ENCODE assay signal across 1 cellular context in the genomic region with DNA sequence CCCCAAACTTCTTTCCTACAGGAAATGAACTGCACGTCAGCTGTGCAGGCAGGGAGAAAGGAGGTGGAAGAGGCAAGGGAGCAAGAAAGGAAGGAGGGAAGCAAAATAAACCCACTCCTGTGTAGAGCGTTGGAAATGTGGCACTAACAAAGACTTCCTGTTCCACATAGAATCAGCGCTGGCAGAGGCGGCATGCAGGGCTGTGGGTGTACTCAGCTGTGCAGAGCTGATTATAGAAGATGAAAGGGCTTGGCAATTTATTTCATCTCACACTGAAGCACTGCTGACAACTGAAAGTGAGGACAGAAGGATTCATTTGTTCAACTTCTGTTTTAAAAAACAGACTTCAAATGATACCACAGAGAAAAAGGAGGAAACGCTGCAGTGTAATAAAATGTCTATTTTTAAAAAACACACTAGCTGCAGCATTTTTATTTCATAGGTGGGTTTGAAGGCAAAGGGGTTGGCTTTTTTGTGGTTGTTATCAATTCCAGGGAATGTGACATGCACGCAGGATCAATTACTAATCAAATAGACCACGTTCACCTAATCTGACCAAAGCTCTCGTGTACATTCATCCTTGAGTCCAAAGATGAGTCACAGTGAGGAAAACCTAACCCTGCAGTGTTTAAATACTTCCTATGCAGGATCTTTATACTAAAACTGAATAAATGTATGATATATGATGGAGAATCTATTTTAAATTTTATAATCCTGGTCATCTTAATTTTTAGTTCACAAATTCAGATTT.
TF ChIP-seq lines count a peak whose summit lies in the region.

No MANE protein-coding gene starts in this region.

TF ChIP-seq in SK-N-SH treated with all-trans-retinoic acid at 6 μM for 48 hours, 23 proteins besides CTCF, POLR2A, EP300 and RAD21 (continued from another document):
- TF ChIP-seq, protein P1, sequence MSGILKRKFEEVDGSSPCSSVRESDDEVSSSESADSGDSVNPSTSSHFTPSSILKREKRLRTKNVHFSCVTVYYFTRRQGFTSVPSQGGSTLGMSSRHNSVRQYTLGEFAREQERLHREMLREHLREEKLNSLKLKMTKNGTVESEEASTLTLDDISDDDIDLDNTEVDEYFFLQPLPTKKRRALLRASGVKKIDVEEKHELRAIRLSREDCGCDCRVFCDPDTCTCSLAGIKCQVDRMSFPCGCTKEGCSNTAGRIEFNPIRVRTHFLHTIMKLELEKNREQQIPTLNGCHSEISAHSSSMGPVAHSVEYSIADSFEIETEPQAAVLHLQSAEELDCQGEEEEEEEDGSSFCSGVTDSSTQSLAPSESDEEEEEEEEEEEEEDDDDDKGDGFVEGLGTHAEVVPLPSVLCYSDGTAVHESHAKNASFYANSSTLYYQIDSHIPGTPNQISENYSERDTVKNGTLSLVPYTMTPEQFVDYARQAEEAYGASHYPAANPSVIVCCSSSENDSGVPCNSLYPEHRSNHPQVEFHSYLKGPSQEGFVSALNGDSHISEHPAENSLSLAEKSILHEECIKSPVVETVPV (CRISPR knock-in tag; IDR thresholded peaks at IDR 0.05): no peak
- TF ChIP-seq ZNF565 (CRISPR knock-in tag; conservative IDR thresholded peaks at IDR 0.05; ENCODE audit: low read depth) (no peak), RARB (CRISPR knock-in tag; IDR thresholded peaks at IDR 0.05) (no peak), TOX (CRISPR knock-in tag; IDR thresholded peaks at IDR 0.05; ENCODE audit: borderline replicate concordance) (no peak), OSR1 (CRISPR knock-in tag; IDR thresholded peaks at IDR 0.05) (no peak)
- TF ChIP-seq, protein P2, sequence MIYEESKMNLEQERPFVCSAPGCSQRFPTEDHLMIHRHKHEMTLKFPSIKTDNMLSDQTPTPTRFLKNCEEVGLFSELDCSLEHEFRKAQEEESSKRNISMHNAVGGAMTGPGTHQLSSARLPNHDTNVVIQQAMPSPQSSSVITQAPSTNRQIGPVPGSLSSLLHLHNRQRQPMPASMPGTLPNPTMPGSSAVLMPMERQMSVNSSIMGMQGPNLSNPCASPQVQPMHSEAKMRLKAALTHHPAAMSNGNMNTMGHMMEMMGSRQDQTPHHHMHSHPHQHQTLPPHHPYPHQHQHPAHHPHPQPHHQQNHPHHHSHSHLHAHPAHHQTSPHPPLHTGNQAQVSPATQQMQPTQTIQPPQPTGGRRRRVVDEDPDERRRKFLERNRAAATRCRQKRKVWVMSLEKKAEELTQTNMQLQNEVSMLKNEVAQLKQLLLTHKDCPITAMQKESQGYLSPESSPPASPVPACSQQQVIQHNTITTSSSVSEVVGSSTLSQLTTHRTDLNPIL (CRISPR knock-in tag; IDR thresholded peaks at IDR 0.05; ENCODE audit: low read depth): no peak
